Comparison of ENCODE assay signal across 15 cellular contexts in genomic region chrX:13015536-13016236, GRCh38. TPM values are rescaled to one million over a fixed set of nuclear protein-coding genes. Genes with fewer than 3 reads are reported as not detected.
A peak's percentile ranks its signal among the peaks of the same experiment; 100 is the strongest.
DNase-seq lines count a peak whose midpoint lies in the region; ATAC-seq and TF ChIP-seq lines count a peak whose summit lies in the region.
"Had no signal": no experiment of that assay in that cellular context is flagged by ENCODE, and none has a peak within 500 bp of the region (broad histone marks: within the 10 kb centered on the region; RNA-seq: fewer than 3 reads in every experiment).

No MANE protein-coding gene starts in this region.

- 44 to 63% (median 62%) methylated on average over 3 of the region's 3 CpGs for WGBS in ovary, 3 donors

- no peaks in the 10 kb centered on the region for H3K27me3 Mint-ChIP-seq in activated CD8-positive, alpha-beta memory T cell treated with anti-CD3 and anti-CD28 coated beads, Interleukin-2, amount 10 ng/mL, durations not matched to agents 7 days and 5 days
- H3K27me3 Mint-ChIP-seq in central memory CD8-positive, alpha-beta T cell, result no peaks in the 10 kb centered on the region

- H3K4me3 ChIP-seq in ovary, result no peak overlapping the region

- CTCF ChIA-PET in activated CD8-positive, alpha-beta memory T cell treated with anti-CD3 and anti-CD28 coated beads, Interleukin-2, amount 10 ng/mL, durations not matched to agents 7 days and 5 days (lab: Charles Lee), result interaction anchor here (0.9 kb wide), 1 partner anchor 473 kb away, joined by 3 read pairs; no protein-coding TSS in a partner anchor

- no peak for TF ChIP-seq POLR2A in ovary (IDR thresholded peaks at IDR 0.05)

- H3K4me1 ChIP-seq in ovary (ENCODE audit: insufficient read depth), result peaks cover 3% of the 10 kb centered on the region

- peaks cover 3% of the 10 kb centered on the region for H3K36me3 Mint-ChIP-seq in activated CD8-positive, alpha-beta memory T cell treated with anti-CD3 and anti-CD28 coated beads, Interleukin-2, amount 10 ng/mL, durations not matched to agents 7 days and 5 days
- H3K36me3 Mint-ChIP-seq in central memory CD8-positive, alpha-beta T cell (ENCODE audit: insufficient read depth), result no peaks in the 10 kb centered on the region

- H3K9me3 Mint-ChIP-seq in activated CD8-positive, alpha-beta memory T cell treated with anti-CD3 and anti-CD28 coated beads, Interleukin-2, amount 10 ng/mL, durations not matched to agents 7 days and 5 days (ENCODE audit: low read depth), result no peaks in the 10 kb centered on the region
- no peaks in the 10 kb centered on the region for H3K9me3 Mint-ChIP-seq in central memory CD8-positive, alpha-beta T cell

- H3K27me3 ChIP-seq in ovary, result no peaks in the 10 kb centered on the region

- no peak for DNase-seq in activated CD8-positive, alpha-beta memory T cell treated with anti-CD3 and anti-CD28 coated beads, Interleukin-2, amount 10 ng/mL, durations not matched to agents 7 days and 5 days
- DNase-seq in activated CD8-positive, alpha-beta memory T cell treated with anti-CD3 and anti-CD28 coated beads for 24 hours, result no peak
- DNase-seq in NCI-H69 (lab: John Stamatoyannopoulos, UW), result peak; percentile 6
- DNase-seq in central memory CD8-positive, alpha-beta T cell (ENCODE audit: low spot score in 2 of 2), result no peak
- DNase-seq in pons (ENCODE audit: low spot score), result peak; percentile 56
- no peak for DNase-seq in ovary
- DNase-seq in glomerular visceral epithelial cell (ENCODE audit: extremely low spot score), result no peak
- DNase-seq: activated effector memory CD4-positive, alpha-beta T cell treated with anti-CD3 and anti-CD28 coated beads, Interleukin-2, amount 50 U/mL, for 16 hours; DMS79; KG1; NCI-H2081 had no signal

- H3K4me3 Mint-ChIP-seq in activated CD8-positive, alpha-beta memory T cell treated with anti-CD3 and anti-CD28 coated beads, Interleukin-2, amount 10 ng/mL, durations not matched to agents 7 days and 5 days, result no peak overlapping the region
- H3K4me3 Mint-ChIP-seq in central memory CD8-positive, alpha-beta T cell, result no peak overlapping the region

- no peak for ATAC-seq in activated CD8-positive, alpha-beta memory T cell treated with anti-CD3 and anti-CD28 coated beads, Interleukin-2, amount 10 ng/mL, durations not matched to agents 7 days and 5 days
- no peak for ATAC-seq in central memory CD8-positive, alpha-beta T cell (replicated peaks; ENCODE audit: extremely low read depth, poor library complexity, severe bottlenecking)
- ATAC-seq in GM18519 (IDR thresholded peaks at IDR 0.05; ENCODE audit: low FRiP score, unreplicated experiment), result no peak

- H3K27ac Mint-ChIP-seq in activated CD8-positive, alpha-beta memory T cell treated with anti-CD3 and anti-CD28 coated beads, Interleukin-2, amount 10 ng/mL, durations not matched to agents 7 days and 5 days, result peak overlapping the region; percentile 31
- peak overlapping the region; percentile 16 for H3K27ac Mint-ChIP-seq in central memory CD8-positive, alpha-beta T cell (ENCODE audit: low read depth)

- H3K9me3 ChIP-seq in ovary, result no peaks in the 10 kb centered on the region

- TF ChIP-seq EP300 in ovary (IDR thresholded peaks at IDR 0.05), result no peak

- H3K4me1 Mint-ChIP-seq in activated CD8-positive, alpha-beta memory T cell treated with anti-CD3 and anti-CD28 coated beads, Interleukin-2, amount 10 ng/mL, durations not matched to agents 7 days and 5 days, result peaks cover 46% of the 10 kb centered on the region
- H3K4me1 Mint-ChIP-seq in central memory CD8-positive, alpha-beta T cell, result peaks cover 30% of the 10 kb centered on the region

- no peaks in the 10 kb centered on the region for H3K36me3 ChIP-seq in ovary

- intact Hi-C loops in ovary (cut with DNase I), result no loop called here

- no peak for TF ChIP-seq CTCF in ovary (IDR thresholded peaks at IDR 0.05)

- H3K27ac ChIP-seq in ovary, result no peak overlapping the region

RNA-seq across cellular contexts. Expression of gene FAM9C, which starts 28.7 kb away (rescaled TPM):
- not detected for total RNA-seq in activated CD8-positive, alpha-beta memory T cell treated with anti-CD3 and anti-CD28 coated beads, Interleukin-2, amount 10 ng/mL, durations not matched to agents 7 days and 5 days
- 1 to 10 TPM in 1 of 7 donors, under 1 TPM in 3, not detected in 3; 0.10 to 1.0 (median 0.74) TPM for total RNA-seq in ovary
- polyA plus RNA-seq in ovary, result 1 to 10 TPM in 1 of 2 donors, not detected in 1; 1.6 TPM
- total RNA-seq: bronchial epithelial cell, endothelial cell of umbilical vein, liver had no signal
- polyA plus RNA-seq: endothelial cell of umbilical vein, liver had no signal

RNA-seq across cellular contexts. Expression of gene TMSB4X, which starts 40.8 kb away (rescaled TPM):
- total RNA-seq in activated CD8-positive, alpha-beta memory T cell treated with anti-CD3 and anti-CD28 coated beads, Interleukin-2, amount 10 ng/mL, durations not matched to agents 7 days and 5 days, result 1,000 to 10,000 TPM; 6,072 to 7,639 TPM
- total RNA-seq in ovary, result 1,000 to 10,000 TPM; 1,993 to 2,559 (median 2,105) TPM
- polyA plus RNA-seq in ovary, result 1,000 to 10,000 TPM; 3,725 to 5,006 TPM

Comparison
In these comparisons a context has a peak if more than half of its experiments do, and no peak if none do; other contexts are left out.
1. DNase-seq: peak in NCI-H69 (single experiment) and pons (single experiment); none in activated CD8-positive, alpha-beta memory T cell treated with anti-CD3 and anti-CD28 coated beads, Interleukin-2, amount 10 ng/mL, durations not matched to agents 7 days and 5 days (single experiment), activated CD8-positive, alpha-beta memory T cell treated with anti-CD3 and anti-CD28 coated beads for 24 hours (single experiment), central memory CD8-positive, alpha-beta T cell (0 of 2), ovary (0 of 5) and glomerular visceral epithelial cell (single experiment).